ENCODE assay signal across 13 cellular contexts in genomic region chr15:64552281-64552948, GRCh38.
"Had no signal": no experiment of that assay in that cellular context is flagged by ENCODE, and none has a peak within 500 bp of the region (broad histone marks: within the 10 kb centered on the region; RNA-seq: fewer than 3 reads in every experiment).

No MANE protein-coding gene starts in this region.

- H3K9me3 ChIP-seq: breast epithelium, tibial artery, uterus had no signal

- H3K36me3 ChIP-seq: breast epithelium, tibial artery, uterus had no signal

- ATAC-seq: left lobe of liver, T-helper 17 cell had no signal

- H3K4me2 ChIP-seq: smooth muscle cell had no signal

- H3K27me3 ChIP-seq: breast epithelium, tibial artery, uterus had no signal

- H3K27ac ChIP-seq: breast epithelium, tibial artery, uterus had no signal

- H3K4me3 ChIP-seq: breast epithelium, smooth muscle cell, tibial artery, uterus had no signal

- DNase-seq: activated CD4-positive, CD25-positive, alpha-beta regulatory T cell; activated gamma-delta T cell; activated naive CD8-positive, alpha-beta T cell treated with anti-CD3 and anti-CD28 coated beads, Interleukin-2, amount 10 ng/mL, durations not matched to agents 7 days and 5 days; activated T-cell treated with anti-CD3 and anti-CD28 coated beads, Interleukin-2, amount 50 U/mL, for 24 hours; aorta; hypothalamus; retina; T-helper 17 cell; tibial artery; uterus had no signal

- H3K4me1 ChIP-seq: breast epithelium, uterus had no signal
